In genomic region chr6:117270960-117271507, GRCh38 we compare ENCODE assay signal across 1 cellular context.
TF ChIP-seq lines count a peak whose summit lies in the region.

No MANE protein-coding gene starts in this region.

TF ChIP-seq in IMR-90, 13 proteins besides CTCF, POLR2A, EP300 and RAD21:
- TF ChIP-seq CHD1 (IDR thresholded peaks at IDR 0.05; ENCODE audit: low read depth, low read length) (no peak), CEBPB (IDR thresholded peaks at IDR 0.05; ENCODE audit: low read depth, low read length) (no peak), FOS (IDR thresholded peaks at IDR 0.05; ENCODE audit: low read depth, low read length) (no peak), MAFK (IDR thresholded peaks at IDR 0.05; ENCODE audit: low read depth, low read length) (no peak), MXI1 (IDR thresholded peaks at IDR 0.05; ENCODE audit: borderline replicate concordance, low read depth, low read length) (no peak), MAZ (IDR thresholded peaks at IDR 0.05; ENCODE audit: borderline replicate concordance, low read depth, low read length) (no peak), SMC3 (IDR thresholded peaks at IDR 0.05; ENCODE audit: low read depth, low read length) (no peak), BHLHE40 (IDR thresholded peaks at IDR 0.05; ENCODE audit: low read depth, low read length) (no peak), RCOR1 (IDR thresholded peaks at IDR 0.05; ENCODE audit: insufficient replicate concordance, low read length) (no peak), USF2 (IDR thresholded peaks at IDR 0.05; ENCODE audit: low read depth, low read length) (no peak), NFE2L2 (IDR thresholded peaks at IDR 0.05; ENCODE audit: low read depth, low read length) (no peak), RFX5 (IDR thresholded peaks at IDR 0.05; ENCODE audit: low read depth, low read length) (no peak)
- TF ChIP-seq, protein P1, sequence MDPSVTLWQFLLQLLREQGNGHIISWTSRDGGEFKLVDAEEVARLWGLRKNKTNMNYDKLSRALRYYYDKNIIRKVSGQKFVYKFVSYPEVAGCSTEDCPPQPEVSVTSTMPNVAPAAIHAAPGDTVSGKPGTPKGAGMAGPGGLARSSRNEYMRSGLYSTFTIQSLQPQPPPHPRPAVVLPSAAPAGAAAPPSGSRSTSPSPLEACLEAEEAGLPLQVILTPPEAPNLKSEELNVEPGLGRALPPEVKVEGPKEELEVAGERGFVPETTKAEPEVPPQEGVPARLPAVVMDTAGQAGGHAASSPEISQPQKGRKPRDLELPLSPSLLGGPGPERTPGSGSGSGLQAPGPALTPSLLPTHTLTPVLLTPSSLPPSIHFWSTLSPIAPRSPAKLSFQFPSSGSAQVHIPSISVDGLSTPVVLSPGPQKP (IDR thresholded peaks at IDR 0.05; ENCODE audit: borderline replicate concordance, low read depth, low read length), result no peak
